In the genomic region with DNA sequence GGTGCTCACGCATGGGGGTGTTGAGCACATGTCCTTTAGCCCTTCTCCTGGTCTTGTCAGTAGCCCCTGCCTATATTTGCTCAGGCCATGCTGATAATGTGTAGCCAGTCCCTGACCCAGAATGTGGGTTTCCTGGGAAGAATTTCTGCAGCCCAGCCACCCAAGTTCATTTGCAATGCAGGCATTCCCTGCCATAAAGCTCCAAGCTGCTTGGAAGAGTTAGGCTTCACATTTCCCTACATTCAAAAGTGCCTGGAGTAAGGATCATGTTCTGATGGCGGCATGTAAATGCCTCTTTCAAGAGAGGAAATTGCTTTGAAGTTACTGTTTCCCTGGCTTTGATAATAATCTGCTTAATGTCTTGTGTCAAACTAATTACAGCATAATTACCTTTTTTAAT, we compare ENCODE assay signal across 23 cellular contexts.
"Had no signal": no experiment of that assay in that cellular context is flagged by ENCODE, and none has a peak within 500 bp of the region (broad histone marks: within the 10 kb centered on the region; RNA-seq: fewer than 3 reads in every experiment).

No MANE protein-coding gene starts in this region.

- H3K4me3 Mint-ChIP-seq: activated CD4-positive, alpha-beta memory T cell treated with anti-CD3 and anti-CD28 coated beads, Interleukin-2, amount 10 ng/mL, durations not matched to agents 7 days and 5 days; activated CD4-positive, alpha-beta T cell treated with anti-CD3 and anti-CD28 coated beads for 36 hours; activated naive CD4-positive, alpha-beta T cell treated with anti-CD3 and anti-CD28 coated beads, Interleukin-2, amount 10 ng/mL, durations not matched to agents 7 days and 5 days; activated naive CD8-positive, alpha-beta T cell treated with anti-CD3 and anti-CD28 coated beads for 36 hours; activated T-cell treated with anti-CD3 and anti-CD28 coated beads, Interleukin-2, amount 50 U/mL, for 72 hours had no signal

- H3K9me3 Mint-ChIP-seq: activated CD4-positive, alpha-beta memory T cell treated with anti-CD3 and anti-CD28 coated beads, Interleukin-2, amount 10 ng/mL, durations not matched to agents 7 days and 5 days; activated naive CD4-positive, alpha-beta T cell treated with anti-CD3 and anti-CD28 coated beads, Interleukin-2, amount 10 ng/mL, durations not matched to agents 7 days and 5 days; activated naive CD8-positive, alpha-beta T cell treated with anti-CD3 and anti-CD28 coated beads for 36 hours; activated T-cell treated with anti-CD3 and anti-CD28 coated beads, Interleukin-2, amount 50 U/mL, for 72 hours; activated T-helper 2 cell treated with anti-CD3 and anti-CD28 coated beads, Interferon-gamma antibody, Interleukin-2, Interleukin-4, amounts not matched to agents 10 μg/mL and 5 μg/mL and 100 μg/mL, durations not matched to agents 14 hours and 24 hours and 36 hours had no signal

- H3K36me3 ChIP-seq: brain microvascular endothelial cell, cardiac muscle cell had no signal

- DNase-seq: activated CD4-positive, alpha-beta memory T cell treated with anti-CD3 and anti-CD28 coated beads, Interleukin-2, amount 10 ng/mL, durations not matched to agents 7 days and 5 days; activated CD4-positive, alpha-beta T cell treated with anti-CD3 and anti-CD28 coated beads, Interleukin-2, amount 50 U/mL, for 1 hour; activated CD8-positive, alpha-beta memory T cell treated with anti-CD3 and anti-CD28 coated beads, Interleukin-2, amount 50 U/mL, for 4 hours; activated gamma-delta T cell treated with Interleukin-2 at 50 U/mL for 16 hours; activated naive CD8-positive, alpha-beta T cell treated with anti-CD3 and anti-CD28 coated beads for 36 hours; activated T-cell treated with anti-CD3 and anti-CD28 coated beads, Interleukin-2, amount 50 U/mL, for 72 hours; brain microvascular endothelial cell; MM.1S; NCI-H146; NCI-H187 treated with DMSO at 0.1 percent for 48 hours; NCI-H2081 treated with DMSO at 0.1 percent for 48 hours; NCI-H2171 treated with DMSO at 0.1 percent for 48 hours; NCI-H226; NCI-H69; T-helper 1 cell had no signal

- H3K4me3 ChIP-seq: cardiac muscle cell, K562, SK-N-MC had no signal

- H3K27ac Mint-ChIP-seq: activated CD4-positive, alpha-beta memory T cell treated with anti-CD3 and anti-CD28 coated beads, Interleukin-2, amount 10 ng/mL, durations not matched to agents 7 days and 5 days; activated CD4-positive, alpha-beta T cell treated with anti-CD3 and anti-CD28 coated beads for 36 hours; activated naive CD4-positive, alpha-beta T cell treated with anti-CD3 and anti-CD28 coated beads, Interleukin-2, amount 10 ng/mL, durations not matched to agents 7 days and 5 days; activated naive CD8-positive, alpha-beta T cell treated with anti-CD3 and anti-CD28 coated beads for 36 hours; activated T-cell treated with anti-CD3 and anti-CD28 coated beads, Interleukin-2, amount 50 U/mL, for 72 hours; activated T-helper 2 cell treated with anti-CD3 and anti-CD28 coated beads, Interferon-gamma antibody, Interleukin-2, Interleukin-4, amounts not matched to agents 10 μg/mL and 5 μg/mL and 100 μg/mL, durations not matched to agents 14 hours and 24 hours and 36 hours had no signal

- H3K27me3 ChIP-seq: brain microvascular endothelial cell had no signal

- H3K36me3 Mint-ChIP-seq: activated naive CD4-positive, alpha-beta T cell treated with anti-CD3 and anti-CD28 coated beads, Interleukin-2, amount 10 ng/mL, durations not matched to agents 7 days and 5 days; activated naive CD8-positive, alpha-beta T cell treated with anti-CD3 and anti-CD28 coated beads for 36 hours had no signal

- H3K27me3 Mint-ChIP-seq: activated CD4-positive, alpha-beta memory T cell treated with anti-CD3 and anti-CD28 coated beads, Interleukin-2, amount 10 ng/mL, durations not matched to agents 7 days and 5 days; activated CD4-positive, alpha-beta T cell treated with anti-CD3 and anti-CD28 coated beads for 36 hours had no signal

- ATAC-seq: activated CD4-positive, alpha-beta T cell treated with anti-CD3 and anti-CD28 coated beads for 36 hours; activated T-cell treated with anti-CD3 and anti-CD28 coated beads, Interleukin-2, amount 50 U/mL, for 72 hours; K562; Right ventricle myocardium inferior had no signal

- H3K27ac ChIP-seq: brain microvascular endothelial cell, cardiac muscle cell, SK-N-MC, VCaP had no signal

- H3K4me1 Mint-ChIP-seq: activated CD4-positive, alpha-beta memory T cell treated with anti-CD3 and anti-CD28 coated beads, Interleukin-2, amount 10 ng/mL, durations not matched to agents 7 days and 5 days; activated CD4-positive, alpha-beta T cell treated with anti-CD3 and anti-CD28 coated beads for 36 hours; activated naive CD4-positive, alpha-beta T cell treated with anti-CD3 and anti-CD28 coated beads, Interleukin-2, amount 10 ng/mL, durations not matched to agents 7 days and 5 days; activated naive CD8-positive, alpha-beta T cell treated with anti-CD3 and anti-CD28 coated beads for 36 hours had no signal
